In the genomic region with DNA sequence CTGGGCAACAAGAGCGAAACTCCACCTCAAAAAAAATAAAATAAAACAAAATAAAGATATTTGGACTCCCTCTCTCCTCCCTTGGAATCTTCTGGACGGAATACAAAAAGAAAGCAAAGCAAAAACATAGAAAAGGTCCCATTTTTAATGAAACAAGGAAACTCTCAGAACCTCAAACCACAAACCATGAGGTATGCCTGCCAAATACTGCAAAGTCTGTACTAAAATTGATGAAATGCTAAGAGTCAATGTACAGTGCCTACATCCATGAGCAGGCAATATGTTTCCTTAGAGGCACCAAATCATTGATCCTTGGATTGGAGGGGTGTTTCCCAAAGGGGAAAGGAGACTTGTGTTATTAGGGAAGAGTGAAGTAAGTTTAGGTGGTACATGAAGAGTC, we compare ENCODE assay signal across 18 cellular contexts. TPM values are rescaled to one million over a fixed set of nuclear protein-coding genes. Genes with fewer than 3 reads are reported as not detected.
DNase-seq lines count a peak whose midpoint lies in the region; ATAC-seq, FAIRE-seq and TF ChIP-seq lines count a peak whose summit lies in the region.
"Had no signal": no experiment of that assay in that cellular context is flagged by ENCODE, and none has a peak within 500 bp of the region (broad histone marks: within the 10 kb centered on the region; RNA-seq: fewer than 3 reads in every experiment).

No MANE protein-coding gene starts in this region.

- no peaks in the 10 kb centered on the region for H3K36me3 ChIP-seq in CD8-positive, alpha-beta T cell (ENCODE audit: insufficient read depth, low read length)
- H3K36me3 ChIP-seq in Loucy (ENCODE audit: insufficient read depth, low read length), result no peaks in the 10 kb centered on the region
- H3K36me3 ChIP-seq: neural progenitor cell had no signal

- CTCF ChIA-PET in CD8-positive, alpha-beta T cell (lab: Charles Lee), result interaction anchor here (0.7 to 1.3 kb wide), 2 partner anchors 10 to 50 kb away, joined by 3 read pairs; no protein-coding TSS in a partner anchor

- H3K79me2 ChIP-seq in Loucy (ENCODE audit: insufficient read depth, low read length), result peaks cover 8% of the 10 kb centered on the region; the same call in 1 of the 2 replicates

- peaks cover 55% of the 10 kb centered on the region for H3K4me1 Mint-ChIP-seq in CD8-positive, alpha-beta T cell (ENCODE audit: low read depth)
- H3K4me1 Mint-ChIP-seq: neural progenitor cell had no signal

- no peaks in the 10 kb centered on the region for H3K27me3 Mint-ChIP-seq in CD8-positive, alpha-beta T cell (ENCODE audit: low read depth)

- peak overlapping the region; percentile 83 for H3K27ac Mint-ChIP-seq in CD8-positive, alpha-beta T cell
- H3K27ac Mint-ChIP-seq in activated naive CD4-positive, alpha-beta T cell treated with anti-CD3 and anti-CD28 coated beads, Interleukin-2, amount 50 U/mL, for 72 hours, result peak overlapping the region; percentile 50 to 86

- no peaks in the 10 kb centered on the region for H3K9me3 Mint-ChIP-seq in CD8-positive, alpha-beta T cell
- H3K9me3 Mint-ChIP-seq in activated naive CD4-positive, alpha-beta T cell treated with anti-CD3 and anti-CD28 coated beads, Interleukin-2, amount 50 U/mL, for 72 hours, result peaks cover 14 to 21% of the 10 kb centered on the region in 2 donors
- H3K9me3 Mint-ChIP-seq: neural progenitor cell had no signal

- intact Hi-C loops in CD8-positive, alpha-beta T cell (cut with DNase I, micrococcal nuclease), result loop anchor here (10.0 kb wide), 3 partner anchors 684 to 1114 kb away; partner anchors contain the start of genes EFCAB11 (in 2 of the 2) and TDP1 (in 2 of the 2)

- H2AFZ ChIP-seq in Loucy (ENCODE audit: low read length), result no peak overlapping the region
- H2AFZ ChIP-seq: neural progenitor cell had no signal

- no peak for TF ChIP-seq CTCF in CD8-positive, alpha-beta T cell (IDR thresholded peaks at IDR 0.05)
- TF ChIP-seq CTCF in Loucy (conservative IDR thresholded peaks at IDR 0.05; ENCODE audit: low read length) (no peak), fibroblast of the aortic adventitia (IDR thresholded peaks at IDR 0.05; ENCODE audit: insufficient read depth, low read length) (no peak)

- H3K4me3 Mint-ChIP-seq in CD8-positive, alpha-beta T cell, result peak overlapping the region; percentile 68
- H3K4me3 Mint-ChIP-seq: H9, neural progenitor cell had no signal

- no peaks in the 10 kb centered on the region for H3K9me3 ChIP-seq in CD8-positive, alpha-beta T cell (ENCODE audit: low read length)
- H3K9me3 ChIP-seq in Loucy (ENCODE audit: insufficient read depth, low read depth, low read length), result no peaks in the 10 kb centered on the region

- H3K4me2 ChIP-seq in Loucy (ENCODE audit: low read depth, low read length, poor library complexity, severe bottlenecking), result peak overlapping the region; percentile 16
- H3K4me2 ChIP-seq: neural progenitor cell had no signal

- no peak for FAIRE-seq in frontal cortex (lab: Jason Lieb, UNC)
- FAIRE-seq: colon, endothelial cell of umbilical vein, small intestine had no signal

- H3K36me3 Mint-ChIP-seq in CD8-positive, alpha-beta T cell, result no peaks in the 10 kb centered on the region
- H3K36me3 Mint-ChIP-seq in activated naive CD4-positive, alpha-beta T cell treated with anti-CD3 and anti-CD28 coated beads, Interleukin-2, amount 50 U/mL, for 72 hours, result peaks cover 8 to 9% of the 10 kb centered on the region in 2 donors
- H3K36me3 Mint-ChIP-seq: neural progenitor cell had no signal

- no peak for ATAC-seq in CD8-positive, alpha-beta T cell
- ATAC-seq in activated naive CD4-positive, alpha-beta T cell treated with anti-CD3 and anti-CD28 coated beads, Interleukin-2, amount 50 U/mL, for 72 hours, result peak in 1 of 2 donors; percentile 39
- ATAC-seq: activated CD4-positive, CD25-positive, alpha-beta regulatory T cell treated with anti-CD3 and anti-CD28 coated beads, Interleukin-2, amount 50 U/mL, for 24 hours had no signal

- no peaks in the 10 kb centered on the region for H3K9me2 ChIP-seq in Loucy (replicated peaks; ENCODE audit: low read depth, low read length)

- no peaks in the 10 kb centered on the region for H4K20me1 ChIP-seq in Loucy (ENCODE audit: insufficient read depth, low read length, poor library complexity, severe bottlenecking)

- POLR2A ChIA-PET in CD8-positive, alpha-beta T cell (lab: Charles Lee), result no interaction called here

- H3F3A ChIP-seq in Loucy (ENCODE audit: low read depth), result peaks cover 5% of the 10 kb centered on the region; the same call in 1 of the 2 replicates

- DNase-seq in CD8-positive, alpha-beta T cell, result no peak
- DNase-seq in activated naive CD4-positive, alpha-beta T cell treated with anti-CD3 and anti-CD28 coated beads, Interleukin-2, amount 50 U/mL, for 72 hours (ENCODE audit: low spot score in 2 of 2), result no peak
- DNase-seq in fibroblast of the aortic adventitia (ENCODE audit: low read depth) (peak; percentile 32), SW 1271 (lab: John Stamatoyannopoulos, UW) (no peak), frontal cortex (ENCODE audit: low spot score in 2 of 2) (no peak), GM19240 (ENCODE audit: insufficient read length, low spot score) (no peak)
- DNase-seq: foreskin melanocyte; H9; mesendoderm; NCI-H69; SIG-M5; small intestine; stimulated activated CD4-positive, alpha-beta T cell treated with anti-CD3 and anti-CD28 coated beads, Interleukin-4, amount 100 ng/mL, for 1 hour had no signal

- H3K4me3 ChIP-seq in CD8-positive, alpha-beta T cell (ENCODE audit: low read depth, low read length), result no peak overlapping the region
- H3K4me3 ChIP-seq in Loucy (ENCODE audit: low read length, poor library complexity, severe bottlenecking) (no peak overlapping the region), fibroblast of the aortic adventitia (ENCODE audit: low read depth, low read length) (no peak overlapping the region)
- H3K4me3 ChIP-seq: neural progenitor cell had no signal

- H3K9ac ChIP-seq in Loucy (ENCODE audit: low read depth, low read length, poor library complexity, severe bottlenecking), result no peak overlapping the region
- H3K9ac ChIP-seq: neural progenitor cell had no signal

- no peaks in the 10 kb centered on the region for H3K27me3 ChIP-seq in CD8-positive, alpha-beta T cell (ENCODE audit: insufficient read depth, low read length)
- no peaks in the 10 kb centered on the region for H3K27me3 ChIP-seq in Loucy (ENCODE audit: insufficient read depth, low read length, poor library complexity, severe bottlenecking)
- H3K27me3 ChIP-seq: neural progenitor cell had no signal

- peaks cover 50% of the 10 kb centered on the region for H3K4me1 ChIP-seq in CD8-positive, alpha-beta T cell (ENCODE audit: insufficient read depth, low read length)
- peaks cover 24% of the 10 kb centered on the region for H3K4me1 ChIP-seq in Loucy (ENCODE audit: insufficient read depth, low read length, poor library complexity, severe bottlenecking)
- H3K4me1 ChIP-seq: neural progenitor cell had no signal

- no peak overlapping the region for H3K27ac ChIP-seq in CD8-positive, alpha-beta T cell (ENCODE audit: low read depth, low read length)
- H3K27ac ChIP-seq: neural progenitor cell had no signal

RNA-seq across cellular contexts. Expression of gene RPS6KA5, which starts 8.2 kb away (rescaled TPM):
- 10 to 100 TPM; 17.7 to 18.3 TPM for total RNA-seq in CD8-positive, alpha-beta T cell
- total RNA-seq in activated naive CD4-positive, alpha-beta T cell treated with anti-CD3 and anti-CD28 coated beads, Interleukin-2, amount 50 U/mL, for 72 hours, result 10 to 100 TPM; 15.7 to 17.7 TPM
- total RNA-seq in fibroblast of the aortic adventitia (ENCODE audit: low replicate concordance) (5.0 and 8.0 TPM in 2 replicates), frontal cortex (8.2 TPM)

RNA-seq across cellular contexts. Expression of gene DGLUCY, which starts 45.2 kb away (rescaled TPM):
- total RNA-seq in CD8-positive, alpha-beta T cell, result 10 to 100 TPM; 31.2 to 33.6 TPM
- total RNA-seq in activated naive CD4-positive, alpha-beta T cell treated with anti-CD3 and anti-CD28 coated beads, Interleukin-2, amount 50 U/mL, for 72 hours, result 10 to 100 TPM; 50.1 to 85.6 TPM
- total RNA-seq in fibroblast of the aortic adventitia (ENCODE audit: low replicate concordance), result 32.0 and 42.6 TPM in 2 replicates
- 23.2 TPM for total RNA-seq in frontal cortex
